ENCODE assay signal across 27 cellular contexts in the genomic region with DNA sequence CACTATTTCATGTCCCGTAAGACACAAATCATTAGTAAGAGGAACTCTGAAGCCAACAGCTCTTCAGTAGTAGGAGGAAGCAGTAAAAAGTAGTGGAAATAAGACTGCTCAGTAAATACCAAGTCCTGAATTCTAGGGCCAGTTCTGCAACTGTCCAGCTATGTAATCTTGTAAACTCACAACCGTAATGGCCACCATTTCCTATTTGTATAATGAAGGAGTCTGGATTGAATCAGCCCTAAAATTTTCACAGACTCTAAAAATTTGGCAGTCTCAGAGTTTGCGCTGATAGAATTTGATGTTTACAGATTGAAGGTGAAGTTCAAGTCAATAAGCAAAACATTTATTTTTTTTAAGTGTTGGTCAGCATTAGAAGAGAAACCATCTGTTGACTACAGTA.
"Had no signal": no experiment of that assay in that cellular context is flagged by ENCODE, and none has a peak within 500 bp of the region (broad histone marks: within the 10 kb centered on the region; RNA-seq: fewer than 3 reads in every experiment).

No MANE protein-coding gene starts in this region.

- H3K27ac Mint-ChIP-seq: activated B cell treated with CpG ODN at 0.5 μM for 24 hours; activated CD4-positive, alpha-beta T cell treated with anti-CD3 and anti-CD28 coated beads for 36 hours; activated naive CD8-positive, alpha-beta T cell treated with anti-CD3 and anti-CD28 coated beads for 36 hours; progenitor cell of endocrine pancreas; type B pancreatic cell had no signal

- H3K4me3 ChIP-seq: adrenal gland, body of pancreas, colonic mucosa, heart right ventricle, left lung, lung, mucosa of descending colon, ovary, thoracic aorta, uterus had no signal

- H3K36me3 ChIP-seq: adrenal gland, colonic mucosa, heart right ventricle, left lung, ovary, thoracic aorta, uterus had no signal

- H3K9me3 ChIP-seq: adrenal gland, body of pancreas, colonic mucosa, heart right ventricle, left lung, mucosa of descending colon, ovary, thoracic aorta, uterus had no signal

- H3K36me3 Mint-ChIP-seq: type B pancreatic cell had no signal

- H3K27me3 Mint-ChIP-seq: activated B cell treated with CpG ODN at 0.5 μM for 24 hours; activated CD4-positive, alpha-beta T cell treated with anti-CD3 and anti-CD28 coated beads for 36 hours; activated naive CD8-positive, alpha-beta T cell treated with anti-CD3 and anti-CD28 coated beads for 36 hours; progenitor cell of endocrine pancreas; type B pancreatic cell had no signal

- H3K4me1 ChIP-seq: body of pancreas, colonic mucosa, uterus had no signal

- H3K9me3 Mint-ChIP-seq: activated B cell treated with CpG ODN at 0.5 μM for 24 hours; activated naive CD8-positive, alpha-beta T cell treated with anti-CD3 and anti-CD28 coated beads for 36 hours; type B pancreatic cell had no signal

- DNase-seq: activated B cell treated with CpG ODN at 0.5 μM for 24 hours; activated CD4-positive, alpha-beta T cell treated with anti-CD3 and anti-CD28 coated beads for 36 hours; activated CD4-positive, alpha-beta T cell treated with anti-CD3 and anti-CD28 coated beads, Interleukin-2, amount 50 U/mL, for 48 hours; activated naive CD4-positive, alpha-beta T cell treated with Interleukin-2 at 50 U/mL for 16 hours; activated naive CD8-positive, alpha-beta T cell treated with anti-CD3 and anti-CD28 coated beads for 36 hours; activated T-cell treated with anti-CD3 and anti-CD28 coated beads, Interleukin-2, amount 50 U/mL, for 48 hours; adrenal gland; aorta; body of pancreas; cerebellar nuclear complex; colonic mucosa; effector CD8-positive, alpha-beta T cell; foreskin fibroblast; heart right ventricle; kidney glomerular epithelial cell; left lung; mucosa of descending colon; ovary; small intestine; stimulated activated CD4-positive, alpha-beta T cell treated with anti-CD3 and anti-CD28 coated beads, Interleukin-2, amount 100 ng/mL, for 24 hours; stimulated activated naive CD4-positive, alpha-beta T cell treated with Interleukin-2 at 50 U/mL for 16 hours; uterus had no signal

- H3K27me3 ChIP-seq: adrenal gland, body of pancreas, colonic mucosa, heart right ventricle, left lung, ovary, uterus had no signal

- H3K27ac ChIP-seq: adrenal gland, body of pancreas, colonic mucosa, heart right ventricle, left lung, ovary, thoracic aorta, uterus had no signal

- ATAC-seq: body of pancreas, heart right ventricle, left lung, mucosa of descending colon, sciatic nerve had no signal

- H3K4me3 Mint-ChIP-seq: activated B cell treated with CpG ODN at 0.5 μM for 24 hours; activated CD4-positive, alpha-beta T cell treated with anti-CD3 and anti-CD28 coated beads for 36 hours; activated naive CD8-positive, alpha-beta T cell treated with anti-CD3 and anti-CD28 coated beads for 36 hours; type B pancreatic cell had no signal
